Comparison of ENCODE assay signal across 7 cellular contexts in genomic region chr12:120584343-120585149, GRCh38. TPM values are rescaled to one million over a fixed set of nuclear protein-coding genes. Genes with fewer than 3 reads are reported as not detected.
DNase-seq lines count a peak whose midpoint lies in the region; ATAC-seq, FAIRE-seq and TF ChIP-seq lines count a peak whose summit lies in the region.

No MANE protein-coding gene starts in this region.

- H3K9ac ChIP-seq in neural cell (ENCODE audit: low read length) = peak overlapping the region; percentile 9

- peak overlapping the region; percentile 28 for H3K4me3 ChIP-seq in fibroblast of pulmonary artery (replicated peaks; ENCODE audit: low read depth, low read length)
- peak overlapping the region; percentile 58 for H3K4me3 ChIP-seq in neural cell (ENCODE audit: low read length)
- peak overlapping the region; percentile 54 for H3K4me3 ChIP-seq in suprapubic skin

- DNase-seq in GM19239 (ENCODE audit: insufficient read length, low spot score) (peak; percentile 33), NOMO-1 treated with dmso at 0.1 percent for 144 hours (lab: John Stamatoyannopoulos, UW; ENCODE audit: unreplicated experiment) (peak; percentile 46), fibroblast of pulmonary artery (ENCODE audit: low read depth) (no peak), suprapubic skin (ENCODE audit: low spot score in 2 of 2) (peak in 1 of 2 donors; percentile 69)
- DNase-seq in activated T-cell treated with anti-CD3 and anti-CD28 coated beads, Interleukin-2, amount 50 U/mL, for 48 hours = peak; percentile 64 to 72

- H3F3A ChIP-seq in neural cell (ENCODE audit: insufficient read depth, low read length, poor library complexity, severe bottlenecking) = no peaks in the 10 kb centered on the region

- H3K4me1 ChIP-seq in suprapubic skin = peaks cover 34% of the 10 kb centered on the region

- no peak overlapping the region for H2AFZ ChIP-seq in neural cell (ENCODE audit: low read depth, low read length)

- no peak for TF ChIP-seq POLR2A in suprapubic skin (IDR thresholded peaks at IDR 0.05)

- no peak for FAIRE-seq in GM19239 (lab: Jason Lieb, UNC)

- H3K36me3 ChIP-seq in neural cell (ENCODE audit: insufficient read depth, low read length) = no peaks in the 10 kb centered on the region
- H3K36me3 ChIP-seq in suprapubic skin = peaks cover 1% of the 10 kb centered on the region

- H3K27me3 ChIP-seq in neural cell (ENCODE audit: insufficient read depth, low read depth, low read length) (peaks cover 32% of the 10 kb centered on the region), suprapubic skin (no peaks in the 10 kb centered on the region)

- no peaks in the 10 kb centered on the region for H3K9me3 ChIP-seq in neural cell (ENCODE audit: low read length)
- H3K9me3 ChIP-seq in suprapubic skin = no peaks in the 10 kb centered on the region

- TF ChIP-seq RAD21 in neural cell (conservative IDR thresholded peaks at IDR 0.05) = peak; percentile 51

- H3K79me2 ChIP-seq in neural cell (replicated peaks; ENCODE audit: insufficient read depth, low read length) = no peaks in the 10 kb centered on the region

- no peak for TF ChIP-seq EP300 in neural cell (conservative IDR thresholded peaks at IDR 0.05; ENCODE audit: poor library complexity, severe bottlenecking)
- TF ChIP-seq EP300 in suprapubic skin (IDR thresholded peaks at IDR 0.05) = no peak

- no peak for ATAC-seq in HG03442 (IDR thresholded peaks at IDR 0.05; ENCODE audit: unreplicated experiment)

- H3K9me2 ChIP-seq in neural cell (ENCODE audit: insufficient read depth, low read length) = no peaks in the 10 kb centered on the region

- H3K27ac ChIP-seq in neural cell (ENCODE audit: low read length) (no peak overlapping the region), suprapubic skin (no peak overlapping the region)

- WGBS in suprapubic skin = 6% methylated on average over 11 of the region's 65 CpGs

- H3K4me2 ChIP-seq in neural cell (ENCODE audit: low read length) = no peak overlapping the region

- no peaks in the 10 kb centered on the region for H4K20me1 ChIP-seq in neural cell (ENCODE audit: insufficient read depth)

- TF ChIP-seq CTCF in fibroblast of pulmonary artery (IDR thresholded peaks at IDR 0.05; ENCODE audit: low read length, missing control alignments) (peak; percentile 13), neural cell (IDR thresholded peaks at IDR 0.05; ENCODE audit: poor library complexity, severe bottlenecking) (peak; percentile 57), suprapubic skin (IDR thresholded peaks at IDR 0.05) (peak in 1 of 2 donors; percentile 31)

TF ChIP-seq in neural cell, 6 proteins besides CTCF, POLR2A, EP300 and RAD21:
- TF ChIP-seq MXI1 (conservative IDR thresholded peaks at IDR 0.05; ENCODE audit: poor library complexity, severe bottlenecking) = no peak
- TF ChIP-seq SMC3 (conservative IDR thresholded peaks at IDR 0.05; ENCODE audit: poor library complexity) = peak; percentile 50
- TF ChIP-seq TAF1 (IDR thresholded peaks at IDR 0.05; ENCODE audit: low read depth) = no peak

RNA-seq across cellular contexts. Expression of gene POP5, which starts 3.3 kb away (rescaled TPM):
- 137 and 153 TPM in 2 replicates for polyA plus RNA-seq in neural cell
- polyA minus RNA-seq in neural cell = 30.2 and 34.3 TPM in 2 replicates
- 10 to 100 TPM; 27.6 to 38.5 (median 32.4) TPM for total RNA-seq in suprapubic skin

RNA-seq across cellular contexts. Expression of gene RNF10, which starts 50.4 kb away (rescaled TPM):
- 139 and 145 TPM in 2 replicates for polyA plus RNA-seq in neural cell
- 119 and 140 TPM in 2 replicates for polyA minus RNA-seq in neural cell
- total RNA-seq in suprapubic skin = 100 to 1,000 TPM in 3 of 4 donors, 10 to 100 TPM in 1; 98.2 to 206 (median 163) TPM

RNA-seq across cellular contexts. Expression of gene COQ5, which starts 55.6 kb away (rescaled TPM):
- 91.6 and 98.6 TPM in 2 replicates for polyA plus RNA-seq in neural cell
- polyA minus RNA-seq in neural cell = 43.6 and 50.1 TPM in 2 replicates
- 10 to 100 TPM; 14.9 to 18.7 (median 18.0) TPM for total RNA-seq in suprapubic skin

RNA-seq across cellular contexts. Expression of gene CABP1, which starts 55.9 kb away (rescaled TPM):
- 0.44 and 0.71 TPM in 2 replicates for polyA plus RNA-seq in neural cell
- polyA minus RNA-seq in neural cell = 0.49 and 1.0 TPM in 2 replicates
- under 1 TPM in 3 of 4 donors, not detected in 1; 0.19 to 0.56 (median 0.47) TPM for total RNA-seq in suprapubic skin
